Comparison of ENCODE assay signal across 21 cellular contexts in genomic region chr5:156042726-156043125, GRCh38.
"Had no signal": no experiment of that assay in that cellular context is flagged by ENCODE, and none has a peak within 500 bp of the region (broad histone marks: within the 10 kb centered on the region; RNA-seq: fewer than 3 reads in every experiment).

No MANE protein-coding gene starts in this region.

- FAIRE-seq: colon had no signal

- H3K27me3 Mint-ChIP-seq: dendritic cell treated with granulocyte-macrophage colony-stimulating factor and Interleukin-4, amounts not matched to agents 40 ng/mL and 50 ng/mL, for 4 days; effector memory CD8-positive, alpha-beta T cell; stimulated activated memory B cell treated with anti-CD40 and anti-IgM and Interleukin-4, amounts not matched to agents 10 μg/mL and 1 μg/mL and 100 μg/mL, for 72 hours; stimulated activated naive CD8-positive, alpha-beta T cell treated with anti-CD3 and anti-CD28 coated beads, Interleukin-15, Interleukin-2, amounts not matched to agents 100 ng/mL and 50 ng/mL, for 24 hours had no signal

- H3K36me3 ChIP-seq: esophagus squamous epithelium, gastroesophageal sphincter, right lobe of liver, tibial nerve had no signal

- H3K36me3 Mint-ChIP-seq: natural killer cell treated with Interleukin-12 subunit alpha and Interleukin-12 subunit beta and Interleukin-15 and Interleukin-18, amount 100 ng/mL, for 72 hours; stimulated activated memory B cell treated with anti-CD40 and anti-IgM and Interleukin-4, amounts not matched to agents 10 μg/mL and 1 μg/mL and 100 μg/mL, for 72 hours had no signal

- H3K4me1 Mint-ChIP-seq: stimulated activated memory B cell treated with anti-CD40 and anti-IgM and Interleukin-4, amounts not matched to agents 10 μg/mL and 1 μg/mL and 100 μg/mL, for 72 hours had no signal

- H3K9me3 ChIP-seq: esophagus squamous epithelium, right lobe of liver, testis had no signal

- DNase-seq: cerebellar nuclear complex; effector memory CD8-positive, alpha-beta T cell; esophagus squamous epithelium; foreskin fibroblast; glutamatergic neuron; islet precursor cell; mammary epithelial cell; psoas muscle; retina; right lobe of liver; stimulated activated CD4-positive, alpha-beta T cell treated with anti-CD3 and anti-CD28 coated beads, Interleukin-1b, Interleukin-23, amount 100 ng/mL, for 48 hours; stimulated activated CD4-positive, alpha-beta T cell treated with anti-CD3 and anti-CD28 coated beads, Interleukin-4, amount 100 ng/mL, for 24 hours; testis had no signal

- H3K9me3 Mint-ChIP-seq: effector memory CD8-positive, alpha-beta T cell; stimulated activated memory B cell treated with anti-CD40 and anti-IgM and Interleukin-4, amounts not matched to agents 10 μg/mL and 1 μg/mL and 100 μg/mL, for 72 hours; stimulated activated naive CD8-positive, alpha-beta T cell treated with anti-CD3 and anti-CD28 coated beads, Interleukin-15, Interleukin-2, amounts not matched to agents 100 ng/mL and 50 ng/mL, for 24 hours had no signal

- H3K4me1 ChIP-seq: esophagus squamous epithelium, gastroesophageal sphincter, psoas muscle, right lobe of liver, testis, tibial nerve had no signal

- H3K4me3 Mint-ChIP-seq: dendritic cell treated with granulocyte-macrophage colony-stimulating factor and Interleukin-4, amounts not matched to agents 40 ng/mL and 50 ng/mL, for 4 days; effector memory CD8-positive, alpha-beta T cell; natural killer cell treated with Interleukin-12 subunit alpha and Interleukin-12 subunit beta and Interleukin-15 and Interleukin-18, amount 100 ng/mL, for 72 hours; stimulated activated memory B cell treated with anti-CD40 and anti-IgM and Interleukin-4, amounts not matched to agents 10 μg/mL and 1 μg/mL and 100 μg/mL, for 72 hours; stimulated activated naive CD8-positive, alpha-beta T cell treated with anti-CD3 and anti-CD28 coated beads, Interleukin-15, Interleukin-2, amounts not matched to agents 100 ng/mL and 50 ng/mL, for 24 hours had no signal

- H3K4me3 ChIP-seq: esophagus squamous epithelium, gastroesophageal sphincter, psoas muscle, right lobe of liver, testis, tibial nerve had no signal

- ATAC-seq: effector memory CD8-positive, alpha-beta T cell; gastroesophageal sphincter; left lobe of liver; natural killer cell treated with Interleukin-12 subunit alpha and Interleukin-12 subunit beta and Interleukin-15 and Interleukin-18, amount 100 ng/mL, for 72 hours; psoas muscle; right lobe of liver; stimulated activated memory B cell treated with anti-CD40 and anti-IgM and Interleukin-4, amounts not matched to agents 10 μg/mL and 1 μg/mL and 100 μg/mL, for 72 hours had no signal

- H3K27me3 ChIP-seq: esophagus squamous epithelium, gastroesophageal sphincter, right lobe of liver, testis, tibial nerve had no signal

- H3K27ac ChIP-seq: esophagus squamous epithelium, gastroesophageal sphincter, psoas muscle, right lobe of liver, testis, tibial nerve had no signal

- H3K27ac Mint-ChIP-seq: dendritic cell treated with granulocyte-macrophage colony-stimulating factor and Interleukin-4, amounts not matched to agents 40 ng/mL and 50 ng/mL, for 4 days; effector memory CD8-positive, alpha-beta T cell; natural killer cell treated with Interleukin-12 subunit alpha and Interleukin-12 subunit beta and Interleukin-15 and Interleukin-18, amount 100 ng/mL, for 72 hours; stimulated activated memory B cell treated with anti-CD40 and anti-IgM and Interleukin-4, amounts not matched to agents 10 μg/mL and 1 μg/mL and 100 μg/mL, for 72 hours; stimulated activated naive CD8-positive, alpha-beta T cell treated with anti-CD3 and anti-CD28 coated beads, Interleukin-15, Interleukin-2, amounts not matched to agents 100 ng/mL and 50 ng/mL, for 24 hours had no signal
